In genomic region chr9:69186841-69187611, GRCh38 we compare ENCODE assay signal across 10 cellular contexts. TPM values are rescaled to one million over a fixed set of nuclear protein-coding genes. Genes with fewer than 3 reads are reported as not detected.
A peak's percentile ranks its signal among the peaks of the same experiment; 100 is the strongest.
DNase-seq lines count a peak whose midpoint lies in the region; ATAC-seq, FAIRE-seq and TF ChIP-seq lines count a peak whose summit lies in the region.
"Had no signal": no experiment of that assay in that cellular context is flagged by ENCODE, and none has a peak within 500 bp of the region (broad histone marks: within the 10 kb centered on the region; RNA-seq: fewer than 3 reads in every experiment).

No MANE protein-coding gene starts in this region.

- H2AFZ ChIP-seq in HCT116 (ENCODE audit: low read depth, low read length, poor library complexity, severe bottlenecking), result no peak overlapping the region

- CTCF ChIA-PET in HCT116 (lab: Charles Lee), result interaction anchor here (1.6 kb wide), 1 partner anchor 36 kb away, joined by 3 read pairs; no protein-coding TSS in a partner anchor

- RAD21 ChIA-PET in HCT116 (lab: Charles Lee; ENCODE audit: low non-redundant PET in 1 of 2, low total read pairs in 2 of 2, uncharacterized antibody in 2 of 2, unreplicated experiment in 2 of 2), result no interaction called here

- H3K4me3 ChIP-seq in HCT116 (replicated peaks in 1 of 2; ENCODE audit: low read depth in 1 of 2, low read length in 2 of 2) (no peak overlapping the region), bronchial epithelial cell (ENCODE audit: low read depth, low read length) (no peak overlapping the region), skeletal muscle tissue (ENCODE audit: low read length in 3 of 3) (peak overlapping the region in 1 of 3 donors; percentile 9)

- H3K9ac ChIP-seq in HCT116 (ENCODE audit: low read length) (no peak overlapping the region), skeletal muscle tissue (ENCODE audit: low read depth in 1 of 3, low read length in 3 of 3) (peak overlapping the region; percentile 4 to 52 (median 26))

- no peak for DNase-seq in HCT116 (ENCODE audit: low read depth, low spot score)
- peak; percentile 85 for DNase-seq in bronchial epithelial cell (ENCODE audit: low read depth)
- DNase-seq in iris pigment epithelial cell (ENCODE audit: low read depth), result peak; percentile 59
- no peak for DNase-seq in SW480 (ENCODE audit: low spot score)
- no peak for DNase-seq in HuH-7 (ENCODE audit: low spot score)
- no peak for DNase-seq in stimulated activated CD4-positive, alpha-beta T cell treated with anti-CD3 and anti-CD28 coated beads, Interleukin-4, amount 100 ng/mL, for 24 hours
- DNase-seq in NCI-H1417 (lab: John Stamatoyannopoulos, UW), result no peak
- DNase-seq: DMS 273 treated with DMSO at 0.1 percent for 48 hours, NCI-H1092 had no signal

- no peak for ATAC-seq in HCT116

- no peaks in the 10 kb centered on the region for H3K9me2 ChIP-seq in HCT116 (ENCODE audit: insufficient read depth)

- POLR2A ChIA-PET in HCT116 (lab: Charles Lee), result no interaction called here

- TF ChIP-seq CTCF in HCT116 (IDR thresholded peaks at IDR 0.05 in 2 of 3, conservative IDR thresholded peaks at IDR 0.05 in 1 of 3; ENCODE audit: borderline replicate concordance in 1 of 3, insufficient read depth in 1 of 3, low read depth in 2 of 3, low read length in 2 of 3) (no peak), bronchial epithelial cell (IDR thresholded peaks at IDR 0.05; ENCODE audit: insufficient read depth, low read length, severe bottlenecking) (no peak)

- peaks cover 9% of the 10 kb centered on the region; the same call in 1 of the 2 replicates for H3K79me2 ChIP-seq in HCT116 (ENCODE audit: insufficient read depth, low read length)

- TF ChIP-seq POLR2A in HCT116 (IDR thresholded peaks at IDR 0.05; ENCODE audit: borderline replicate concordance, extremely low read depth, insufficient read depth, insufficient read length), result no peak

- no peak for FAIRE-seq in bronchial epithelial cell (lab: Jason Lieb, UNC)

- BruUV-seq in HCT116 (replicated peaks; lab: Mats Ljungman, UMichigan), result no TSS peak

- H3K9me3 ChIP-seq in HCT116 (ENCODE audit: control insufficient read depth in 1 of 2, insufficient read depth in 1 of 2, low read depth in 1 of 2, low read length in 2 of 2) (no peaks in the 10 kb centered on the region), skeletal muscle tissue (ENCODE audit: control insufficient read depth in 3 of 3, low read length in 3 of 3) (no peaks in the 10 kb centered on the region)

- peak overlapping the region; percentile 29 for H3K4me2 ChIP-seq in HCT116 (ENCODE audit: low read length)

- TF ChIP-seq RAD21 in HCT116 (IDR thresholded peaks at IDR 0.05; ENCODE audit: low read depth), result no peak

- H3K4me1 ChIP-seq in HCT116 (ENCODE audit: control insufficient read depth in 1 of 2, insufficient read depth in 2 of 2, low read length in 2 of 2), result peaks cover 12 to 19% of the 10 kb centered on the region in 2 experiments
- H3K4me1 ChIP-seq in skeletal muscle tissue (ENCODE audit: control insufficient read depth in 3 of 3, insufficient read depth in 3 of 3, low read length in 3 of 3), result peaks cover 8 to 20% (median 11%) of the 10 kb centered on the region in 3 donors

- no peak overlapping the region for H3K27ac ChIP-seq in HCT116 (ENCODE audit: low read depth, low read length)
- H3K27ac ChIP-seq in skeletal muscle tissue (ENCODE audit: low read depth, low read length), result peak overlapping the region; percentile 74

- intact Hi-C loops in HCT116 (cut with micrococcal nuclease), result no loop called here

- no peaks in the 10 kb centered on the region for H4K20me1 ChIP-seq in HCT116 (ENCODE audit: insufficient read depth)

- H3K27me3 ChIP-seq in HCT116 (ENCODE audit: insufficient read depth, low read length) (no peaks in the 10 kb centered on the region), bronchial epithelial cell (ENCODE audit: control insufficient read depth, insufficient read depth, low read length) (no peaks in the 10 kb centered on the region), skeletal muscle tissue (ENCODE audit: control insufficient read depth in 3 of 3, insufficient read depth in 3 of 3, low read length in 3 of 3) (no peaks in the 10 kb centered on the region)

- no peaks in the 10 kb centered on the region for H3K36me3 ChIP-seq in HCT116 (ENCODE audit: control insufficient read depth in 1 of 2, insufficient read depth in 2 of 2, low read length in 2 of 2)
- no peaks in the 10 kb centered on the region for H3K36me3 ChIP-seq in bronchial epithelial cell (ENCODE audit: control insufficient read depth, insufficient read depth, low read length)
- no peaks in the 10 kb centered on the region for H3K36me3 ChIP-seq in skeletal muscle tissue (ENCODE audit: control insufficient read depth in 3 of 3, insufficient read depth in 3 of 3, low read length in 3 of 3)

TF ChIP-seq in HCT116, 20 proteins besides CTCF, POLR2A, EP300 and RAD21:
- TF ChIP-seq TCF7L2 (IDR thresholded peaks at IDR 0.05; ENCODE audit: borderline replicate concordance, extremely low read depth, insufficient read depth, insufficient read length) (no peak), SP1 (IDR thresholded peaks at IDR 0.05; ENCODE audit: low read depth) (no peak), FOSL1 (IDR thresholded peaks at IDR 0.05; ENCODE audit: low read depth) (no peak), EZH2phosphoT487 (IDR thresholded peaks at IDR 0.05; ENCODE audit: borderline replicate concordance) (no peak), YY1 (IDR thresholded peaks at IDR 0.05; ENCODE audit: extremely low read depth, insufficient replicate concordance, low read depth, low read length) (no peak), EGR1 (IDR thresholded peaks at IDR 0.05; ENCODE audit: low read depth) (no peak)

RNA-seq across cellular contexts. Expression of gene TJP2, which starts 12.9 kb away (rescaled TPM):
- total RNA-seq in HCT116 (2021; ENCODE audit: unreplicated experiment) (39.7 TPM), bronchial epithelial cell (80.3 and 85.6 TPM in 2 replicates), skeletal muscle tissue (17.2 TPM)
- polyA plus RNA-seq in HCT116 (2012), result 23.4 and 25.8 TPM in 2 replicates

Comparison
In these comparisons a context has a peak if more than half of its experiments do, and no peak if none do; other contexts are left out.
1. DNase-seq: peak in bronchial epithelial cell (single experiment) and iris pigment epithelial cell (single experiment); none in HCT116 (single experiment), SW480 (single experiment), HuH-7 (single experiment), stimulated activated CD4-positive, alpha-beta T cell treated with anti-CD3 and anti-CD28 coated beads, Interleukin-4, amount 100 ng/mL, for 24 hours (single experiment) and NCI-H1417 (0 of 3).